17 cellular contexts compared by ENCODE assay signal in the genomic region with DNA sequence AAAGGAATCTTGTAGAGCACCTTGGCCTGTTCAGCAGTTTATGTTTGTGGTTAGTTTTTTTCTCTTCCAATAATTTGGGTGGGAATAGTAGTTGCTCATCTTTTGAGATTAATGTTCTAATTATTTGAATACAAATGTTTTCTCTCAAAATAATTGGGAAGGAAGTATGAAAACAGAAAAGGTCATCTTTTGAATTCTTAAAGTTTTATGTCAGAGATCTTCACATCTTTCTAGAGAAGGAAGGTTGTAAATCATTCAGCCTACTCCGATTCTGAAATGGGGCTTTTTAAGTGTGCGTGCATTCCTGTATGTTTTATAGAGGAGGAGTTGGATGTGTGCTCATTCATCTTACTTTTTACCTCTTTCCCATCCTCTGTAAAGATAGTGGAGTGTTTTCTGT. TPM values are rescaled to one million over a fixed set of nuclear protein-coding genes. Genes with fewer than 3 reads are reported as not detected.
DNase-seq lines count a peak whose midpoint lies in the region; ATAC-seq and TF ChIP-seq lines count a peak whose summit lies in the region.
"Had no signal": no experiment of that assay in that cellular context is flagged by ENCODE, and none has a peak within 500 bp of the region (broad histone marks: within the 10 kb centered on the region; RNA-seq: fewer than 3 reads in every experiment).

No MANE protein-coding gene starts in this region.

- H3K27ac Mint-ChIP-seq in activated T-helper 17 cell treated with anti-CD3 and anti-CD28 coated beads, Interleukin-2, amount 50 U/mL, for 72 hours: no peak overlapping the region

- DNase-seq in Caki2 (ENCODE audit: low read depth) (peak; percentile 77), HCEC 1CT (peak; percentile 49), suprapubic skin (ENCODE audit: low spot score in 2 of 2) (no peak), superior temporal gyrus (ENCODE audit: extremely low spot score) (no peak), HPDE6-E6E7 (ENCODE audit: extremely low spot score) (no peak)
- DNase-seq in activated CD4-positive, CD25-positive, alpha-beta regulatory T cell (lab: John Stamatoyannopoulos, UW): no peak
- DNase-seq: ACHN, KBM-7, NCI-H1436, NCI-H2171, NCI-H446 treated with DMSO at 0.1 percent for 48 hours, OCI-M1, SIG-M5 had no signal

- TF ChIP-seq EP300 in suprapubic skin (IDR thresholded peaks at IDR 0.05): no peak

- peaks cover 29% of the 10 kb centered on the region for H3K4me1 Mint-ChIP-seq in activated T-helper 17 cell treated with anti-CD3 and anti-CD28 coated beads, Interleukin-2, amount 50 U/mL, for 72 hours

- in situ Hi-C loops in Caki2 (cut with HindIII; ENCODE audit: low pct_unique_long_range_greater_than_20kb, low sequenced_read_pairs): no loop called here

- ATAC-seq in activated T-helper 17 cell treated with anti-CD3 and anti-CD28 coated beads, Interleukin-2, amount 50 U/mL, for 72 hours (replicated peaks): no peak

- H3K4me1 ChIP-seq in suprapubic skin: peaks cover 36% of the 10 kb centered on the region
- H3K4me1 ChIP-seq: BLaER1 had no signal

- no peaks in the 10 kb centered on the region for H3K27me3 ChIP-seq in suprapubic skin
- H3K27me3 ChIP-seq: BLaER1 had no signal

- no peak for TF ChIP-seq POLR2A in suprapubic skin (IDR thresholded peaks at IDR 0.05)

- peaks cover 9% of the 10 kb centered on the region for H3K27me3 Mint-ChIP-seq in activated T-helper 17 cell treated with anti-CD3 and anti-CD28 coated beads, Interleukin-2, amount 50 U/mL, for 72 hours

- no peaks in the 10 kb centered on the region for H3K36me3 Mint-ChIP-seq in activated T-helper 17 cell treated with anti-CD3 and anti-CD28 coated beads, Interleukin-2, amount 50 U/mL, for 72 hours (ENCODE audit: low read depth)
- H3K36me3 Mint-ChIP-seq: CD8-positive, alpha-beta memory T cell had no signal

- no peak for TF ChIP-seq CTCF in suprapubic skin (IDR thresholded peaks at IDR 0.05)

- no peak overlapping the region for H3K4me3 ChIP-seq in suprapubic skin
- H3K4me3 ChIP-seq: BLaER1 had no signal

- H3K9me3 Mint-ChIP-seq in activated T-helper 17 cell treated with anti-CD3 and anti-CD28 coated beads, Interleukin-2, amount 50 U/mL, for 72 hours: no peaks in the 10 kb centered on the region
- H3K9me3 Mint-ChIP-seq: CD8-positive, alpha-beta memory T cell had no signal

- peak overlapping the region; percentile 38 for H3K4me3 Mint-ChIP-seq in activated T-helper 17 cell treated with anti-CD3 and anti-CD28 coated beads, Interleukin-2, amount 50 U/mL, for 72 hours

- WGBS in suprapubic skin: 72% methylated on average over 2 of the region's 2 CpGs

- H3K9me3 ChIP-seq in suprapubic skin: no peaks in the 10 kb centered on the region

- peaks cover 4% of the 10 kb centered on the region for H3K36me3 ChIP-seq in suprapubic skin
- H3K36me3 ChIP-seq: BLaER1 had no signal

- peak overlapping the region; percentile 21 for H3K27ac ChIP-seq in suprapubic skin
- H3K27ac ChIP-seq: BLaER1, HL-60 had no signal

RNA-seq across cellular contexts. Expression of a gene that starts 29.0 kb away (rescaled TPM):
- total RNA-seq in Caki2 (2014; rRNA removed; shearing (Covaris generic); ENCODE audit: low replicate concordance): 0.43 and 9.1 TPM in 2 replicates
- under 1 TPM; 0.82 to 0.85 TPM for total RNA-seq in activated T-helper 17 cell treated with anti-CD3 and anti-CD28 coated beads, Interleukin-2, amount 50 U/mL, for 72 hours
- total RNA-seq in suprapubic skin: 100 to 1,000 TPM; 112 to 233 (median 121) TPM

Comparison
In these comparisons a context has a peak if more than half of its experiments do, and no peak if none do; other contexts are left out.
1. DNase-seq: peak in Caki2 (single experiment) and HCEC 1CT (single experiment); none in suprapubic skin (0 of 2), activated CD4-positive, CD25-positive, alpha-beta regulatory T cell (0 of 4), superior temporal gyrus (single experiment) and HPDE6-E6E7 (single experiment).
2. RNA of a gene that starts 29.0 kb away (total RNA-seq): 112 to 233 TPM in suprapubic skin; 0.43 to 9.1 TPM in Caki2 and 0.82 to 0.85 TPM in activated T-helper 17 cell treated with anti-CD3 and anti-CD28 coated beads, Interleukin-2, amount 50 U/mL, for 72 hours; every median in the first group is over 10 times any median in the second.